29 cellular contexts compared by ENCODE assay signal in genomic region chr19:51551673-51552440, GRCh38. TPM values are rescaled to one million over a fixed set of nuclear protein-coding genes. Genes with fewer than 3 reads are reported as not detected.
DNase-seq lines count a peak whose midpoint lies in the region; ATAC-seq and FAIRE-seq lines count a peak whose summit lies in the region.
"Had no signal": no experiment of that assay in that cellular context is flagged by ENCODE, and none has a peak within 500 bp of the region (broad histone marks: within the 10 kb centered on the region; RNA-seq: fewer than 3 reads in every experiment).

No MANE protein-coding gene starts in this region.

- H3K27ac Mint-ChIP-seq in activated naive CD8-positive, alpha-beta T cell treated with anti-CD3 and anti-CD28 coated beads, Interleukin-2, amount 10 ng/mL, durations not matched to agents 7 days and 5 days, result peak overlapping the region; percentile 47
- H3K27ac Mint-ChIP-seq in activated naive CD8-positive, alpha-beta T cell treated with anti-CD3 and anti-CD28 coated beads for 36 hours, result no peak overlapping the region
- no peak overlapping the region for H3K27ac Mint-ChIP-seq in central memory CD8-positive, alpha-beta T cell (ENCODE audit: low read depth)
- H3K27ac Mint-ChIP-seq: activated naive CD4-positive, alpha-beta T cell treated with anti-CD3 and anti-CD28 coated beads, Interleukin-2, amount 50 U/mL, for 24 hours; activated T-cell treated with anti-CD3 and anti-CD28 coated beads, Interleukin-2, amount 50 U/mL, for 72 hours; mesothelial cell of epicardium; progenitor cell of endocrine pancreas; T-helper 1 cell treated with Interleukin-12 subunit alpha and Interleukin-12 subunit beta and Interleukin-4 antibody, amounts not matched to agents 30 μg/mL and 1 μg/mL, for 36 hours had no signal

- H3K9me3 Mint-ChIP-seq in activated naive CD8-positive, alpha-beta T cell treated with anti-CD3 and anti-CD28 coated beads, Interleukin-2, amount 10 ng/mL, durations not matched to agents 7 days and 5 days, result peaks cover 2% of the 10 kb centered on the region
- no peaks in the 10 kb centered on the region for H3K9me3 Mint-ChIP-seq in activated naive CD8-positive, alpha-beta T cell treated with anti-CD3 and anti-CD28 coated beads for 36 hours
- H3K9me3 Mint-ChIP-seq in central memory CD8-positive, alpha-beta T cell, result peaks cover 6% of the 10 kb centered on the region
- H3K9me3 Mint-ChIP-seq: T-helper 1 cell treated with Interleukin-12 subunit alpha and Interleukin-12 subunit beta and Interleukin-4 antibody, amounts not matched to agents 30 μg/mL and 1 μg/mL, for 36 hours had no signal

- peaks cover 34% of the 10 kb centered on the region for H3K4me1 Mint-ChIP-seq in activated naive CD8-positive, alpha-beta T cell treated with anti-CD3 and anti-CD28 coated beads, Interleukin-2, amount 10 ng/mL, durations not matched to agents 7 days and 5 days
- H3K4me1 Mint-ChIP-seq in activated naive CD8-positive, alpha-beta T cell treated with anti-CD3 and anti-CD28 coated beads for 36 hours, result peaks cover 7% of the 10 kb centered on the region
- peaks cover 22% of the 10 kb centered on the region for H3K4me1 Mint-ChIP-seq in central memory CD8-positive, alpha-beta T cell
- H3K4me1 Mint-ChIP-seq: mesothelial cell of epicardium had no signal

- H3K27me3 Mint-ChIP-seq in activated naive CD8-positive, alpha-beta T cell treated with anti-CD3 and anti-CD28 coated beads, Interleukin-2, amount 10 ng/mL, durations not matched to agents 7 days and 5 days, result peaks cover 43% of the 10 kb centered on the region
- H3K27me3 Mint-ChIP-seq in activated naive CD8-positive, alpha-beta T cell treated with anti-CD3 and anti-CD28 coated beads for 36 hours, result peaks cover 68% of the 10 kb centered on the region
- H3K27me3 Mint-ChIP-seq in central memory CD8-positive, alpha-beta T cell, result peaks cover 80% of the 10 kb centered on the region

- POLR2A ChIA-PET in activated naive CD8-positive, alpha-beta T cell treated with anti-CD3 and anti-CD28 coated beads, Interleukin-2, amount 10 ng/mL, durations not matched to agents 7 days and 5 days (lab: Charles Lee), result no interaction called here

- H3K4me3 Mint-ChIP-seq in activated naive CD8-positive, alpha-beta T cell treated with anti-CD3 and anti-CD28 coated beads, Interleukin-2, amount 10 ng/mL, durations not matched to agents 7 days and 5 days, result peak overlapping the region; percentile 30
- no peak overlapping the region for H3K4me3 Mint-ChIP-seq in activated naive CD8-positive, alpha-beta T cell treated with anti-CD3 and anti-CD28 coated beads for 36 hours
- H3K4me3 Mint-ChIP-seq in central memory CD8-positive, alpha-beta T cell, result peak overlapping the region; percentile 9
- H3K4me3 Mint-ChIP-seq: activated naive CD4-positive, alpha-beta T cell treated with anti-CD3 and anti-CD28 coated beads, Interleukin-2, amount 50 U/mL, for 24 hours; activated T-cell treated with anti-CD3 and anti-CD28 coated beads, Interleukin-2, amount 50 U/mL, for 72 hours; mesothelial cell of epicardium had no signal

- DNase-seq in activated naive CD8-positive, alpha-beta T cell treated with anti-CD3 and anti-CD28 coated beads, Interleukin-2, amount 10 ng/mL, durations not matched to agents 7 days and 5 days, result no peak
- no peak for DNase-seq in activated naive CD8-positive, alpha-beta T cell treated with anti-CD3 and anti-CD28 coated beads for 36 hours
- peak; percentile 19 to 29 for DNase-seq in NOMO-1 (lab: John Stamatoyannopoulos, UW; ENCODE audit: unreplicated experiment in 2 of 2)
- DNase-seq in central memory CD8-positive, alpha-beta T cell (ENCODE audit: low spot score in 2 of 2), result no peak
- DNase-seq in NCI-H2029 (lab: John Stamatoyannopoulos, UW), result no peak
- DNase-seq in frontal cortex (ENCODE audit: low spot score in 2 of 2), result no peak
- no peak for DNase-seq in left lobe of liver (ENCODE audit: low spot score)
- DNase-seq: ACHN; activated CD4-positive, alpha-beta T cell treated with anti-CD3 and anti-CD28 coated beads, Interleukin-2, amount 50 U/mL, for 48 hours; activated T-cell treated with anti-CD3 and anti-CD28 coated beads, Interleukin-2, amount 50 U/mL, for 72 hours; central memory CD4-positive, alpha-beta T cell; dorsolateral prefrontal cortex; HCEC 1CT; head of caudate nucleus; NCI-H1048; NCI-H1930; NCI-H2227 treated with DMSO at 0.1 percent for 48 hours; NCI-H774; sigmoid colon; SJCRH30; substantia nigra had no signal

- no peaks in the 10 kb centered on the region for H3K36me3 Mint-ChIP-seq in activated naive CD8-positive, alpha-beta T cell treated with anti-CD3 and anti-CD28 coated beads, Interleukin-2, amount 10 ng/mL, durations not matched to agents 7 days and 5 days
- H3K36me3 Mint-ChIP-seq in activated naive CD8-positive, alpha-beta T cell treated with anti-CD3 and anti-CD28 coated beads for 36 hours, result no peaks in the 10 kb centered on the region
- H3K36me3 Mint-ChIP-seq in central memory CD8-positive, alpha-beta T cell (ENCODE audit: insufficient read depth), result peaks cover 2% of the 10 kb centered on the region
- H3K36me3 Mint-ChIP-seq: activated naive CD4-positive, alpha-beta T cell treated with anti-CD3 and anti-CD28 coated beads, Interleukin-2, amount 50 U/mL, for 24 hours; mesothelial cell of epicardium had no signal

- no peak for FAIRE-seq in frontal cortex (lab: Jason Lieb, UNC)
- FAIRE-seq: astrocyte, endothelial cell of umbilical vein had no signal

- no peak for ATAC-seq in activated naive CD8-positive, alpha-beta T cell treated with anti-CD3 and anti-CD28 coated beads, Interleukin-2, amount 10 ng/mL, durations not matched to agents 7 days and 5 days (ENCODE audit: low read depth)
- ATAC-seq in central memory CD8-positive, alpha-beta T cell (replicated peaks; ENCODE audit: extremely low read depth, poor library complexity, severe bottlenecking), result no peak
- ATAC-seq in esophagus mucosa, result no peak
- no peak for ATAC-seq in left lobe of liver
- ATAC-seq: activated T-cell treated with anti-CD3 and anti-CD28 coated beads, Interleukin-2, amount 50 U/mL, for 72 hours; Panc1 had no signal

RNA-seq across cellular contexts. Expression of gene ZNF175, which starts 19.2 kb away (rescaled TPM):
- total RNA-seq in activated naive CD8-positive, alpha-beta T cell treated with anti-CD3 and anti-CD28 coated beads, Interleukin-2, amount 10 ng/mL, durations not matched to agents 7 days and 5 days, result 10 to 100 TPM in 1 of 2 experiments, 1 to 10 TPM in 1; 9.5 to 15.6 TPM
- 10 to 100 TPM in 1 of 2 experiments, 1 to 10 TPM in 1; 8.9 to 10.1 TPM for total RNA-seq in activated naive CD8-positive, alpha-beta T cell treated with anti-CD3 and anti-CD28 coated beads for 36 hours
- total RNA-seq in esophagus mucosa, result 5.8 TPM
- 7.3 TPM for total RNA-seq in frontal cortex
- total RNA-seq in left lobe of liver, result 5.2 TPM

RNA-seq across cellular contexts. Expression of gene SIGLEC6, which starts 20.4 kb away (rescaled TPM):
- total RNA-seq in activated naive CD8-positive, alpha-beta T cell treated with anti-CD3 and anti-CD28 coated beads, Interleukin-2, amount 10 ng/mL, durations not matched to agents 7 days and 5 days, result not detected
- not detected for total RNA-seq in activated naive CD8-positive, alpha-beta T cell treated with anti-CD3 and anti-CD28 coated beads for 36 hours
- total RNA-seq in esophagus mucosa (0.44 TPM), frontal cortex (not detected), left lobe of liver (0.20 TPM)
- total RNA-seq: activated T-cell treated with anti-CD3 and anti-CD28 coated beads, Interleukin-2, amount 50 U/mL, for 72 hours; astrocyte; endothelial cell of umbilical vein; mesothelial cell of epicardium; progenitor cell of endocrine pancreas; SJCRH30 had no signal

RNA-seq across cellular contexts. Expression of gene SIGLEC12, which starts 50.3 kb away (rescaled TPM):
- total RNA-seq in activated naive CD8-positive, alpha-beta T cell treated with anti-CD3 and anti-CD28 coated beads, Interleukin-2, amount 10 ng/mL, durations not matched to agents 7 days and 5 days, result 1 to 10 TPM; 3.7 to 5.3 TPM
- under 1 TPM; 0.33 to 0.76 TPM for total RNA-seq in activated naive CD8-positive, alpha-beta T cell treated with anti-CD3 and anti-CD28 coated beads for 36 hours
- total RNA-seq in esophagus mucosa, result not detected
- total RNA-seq in frontal cortex, result not detected
- 0.20 TPM for total RNA-seq in left lobe of liver
- total RNA-seq: astrocyte, endothelial cell of umbilical vein, mesothelial cell of epicardium, progenitor cell of endocrine pancreas, SJCRH30 had no signal

Comparison
In these comparisons a context has a peak if more than half of its experiments do, and no peak if none do; other contexts are left out.
1. DNase-seq: peak in NOMO-1 (2 of 2); none in activated naive CD8-positive, alpha-beta T cell treated with anti-CD3 and anti-CD28 coated beads, Interleukin-2, amount 10 ng/mL, durations not matched to agents 7 days and 5 days (single experiment), activated naive CD8-positive, alpha-beta T cell treated with anti-CD3 and anti-CD28 coated beads for 36 hours (single experiment), central memory CD8-positive, alpha-beta T cell (0 of 2), NCI-H2029 (single experiment), frontal cortex (0 of 2) and left lobe of liver (single experiment).